ENCODE assay signal across 8 cellular contexts in the genomic region with DNA sequence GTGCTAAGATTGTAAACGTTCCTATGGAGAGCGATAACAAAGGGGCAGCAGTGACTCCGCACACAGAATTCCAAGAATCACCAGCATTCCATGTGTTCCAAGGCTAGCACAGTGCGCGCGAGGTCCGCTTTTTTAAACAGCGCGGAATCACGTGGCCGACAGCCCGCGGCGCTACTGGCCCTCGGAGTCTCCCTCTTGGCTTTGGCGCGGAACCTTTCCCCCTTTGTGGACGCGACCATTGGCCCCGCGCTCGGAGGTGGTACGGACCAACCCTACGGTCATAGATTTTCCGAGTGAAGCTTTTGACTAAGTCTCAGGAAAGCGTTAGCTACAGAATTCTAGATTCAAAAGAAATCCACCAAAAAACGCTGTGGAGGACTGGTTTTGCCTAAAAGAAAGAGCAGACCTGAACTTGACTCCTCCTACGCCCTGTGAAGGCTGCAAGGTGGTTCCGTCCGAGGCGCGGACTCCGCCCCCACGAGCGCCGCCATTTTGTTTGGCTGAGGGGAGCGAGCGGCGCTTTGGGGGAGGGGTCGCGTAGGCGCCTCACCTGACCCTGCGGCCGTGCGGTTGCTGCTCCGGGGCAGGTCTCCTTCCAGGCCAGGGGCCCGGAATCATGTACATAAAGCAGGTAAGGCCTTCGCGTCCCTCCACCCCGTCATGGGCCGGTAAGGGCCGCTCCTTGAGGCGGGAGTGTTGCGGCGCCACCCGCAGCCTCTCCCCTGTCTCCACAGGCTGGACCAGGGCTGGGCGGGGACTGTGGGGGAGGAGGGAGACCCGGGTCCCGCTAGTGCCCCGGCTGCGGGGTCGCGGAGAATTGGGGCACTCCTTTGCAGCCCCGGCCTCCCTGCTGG. TPM values are rescaled to one million over a fixed set of nuclear protein-coding genes. Genes with fewer than 3 reads are reported as not detected.
DNase-seq lines count a peak whose midpoint lies in the region; ATAC-seq and TF ChIP-seq lines count a peak whose summit lies in the region.

A gene (plus strand): TSS at position 495 of the 854 bp plus-strand sequence. CDS start 122 bp downstream, at position 617.

- peak; percentile 92 for ATAC-seq in GM19395 (IDR thresholded peaks at IDR 0.05; ENCODE audit: unreplicated experiment)
- peak; percentile 79 for ATAC-seq in HG03565 (IDR thresholded peaks at IDR 0.05; ENCODE audit: unreplicated experiment)

- no peak for TF ChIP-seq CTCF in C4-2B (conservative IDR thresholded peaks at IDR 0.05)
- TF ChIP-seq CTCF in dorsolateral prefrontal cortex (IDR thresholded peaks at IDR 0.05 in 54 of 56, conservative IDR thresholded peaks at IDR 0.05 in 2 of 56; ENCODE audit: low read depth in 1 of 56, partially characterized antibody in 56 of 56): peak in 27 of 56 donors; percentile 6 to 57 (median 20)
- no peak for TF ChIP-seq CTCF in liver (IDR thresholded peaks at IDR 0.05; ENCODE audit: low read depth, low read length, missing input control)

- intact Hi-C loops in activated CD4-positive, alpha-beta memory T cell treated with anti-CD3 and anti-CD28 coated beads for 36 hours (cut with micrococcal nuclease): loop anchor here (1.0 to 2.0 kb wide), 8 partner anchors 10 to 361 kb away; a partner anchor contains a TSS
- intact Hi-C loops in dorsolateral prefrontal cortex (cut with DNase I): loop anchor here (5.0 kb wide), 1 partner anchor 260 kb away; no protein-coding TSS in a partner anchor

- peaks cover 3 to 17% (median 8%) of the 10 kb centered on the region in 4 donors for H3K4me1 ChIP-seq in liver (ENCODE audit: control insufficient read depth in 4 of 4, insufficient read depth in 4 of 4, low read length in 3 of 4)

- DNase-seq in NCI-H774 (lab: John Stamatoyannopoulos, UW) (peak; percentile 85), dorsolateral prefrontal cortex (peak; percentile 89 to 95 (median 92))
- peak; percentile 94 for DNase-seq in activated CD4-positive, alpha-beta memory T cell treated with anti-CD3 and anti-CD28 coated beads for 36 hours
- DNase-seq in stimulated activated CD4-positive, alpha-beta T cell treated with anti-CD3 and anti-CD28 coated beads, Interleukin-4, amount 100 ng/mL, for 24 hours: peak; percentile 93

- WGBS in liver: under 1% methylated on average over 64 of the region's 64 CpGs

- peaks cover 0 to 2% (median 0%) of the 10 kb centered on the region in 4 donors for H3K36me3 ChIP-seq in liver (ENCODE audit: control insufficient read depth in 4 of 4, insufficient read depth in 3 of 4, low read depth in 1 of 4, low read length in 3 of 4)

- TF ChIP-seq RAD21 in liver (IDR thresholded peaks at IDR 0.05): no peak

- peak within 1 kb of the TSS; percentile 99 for H3K27ac ChIP-seq in C4-2B
- peak within 1 kb of the TSS; percentile 73 to 99 (median 94) for H3K27ac ChIP-seq in dorsolateral prefrontal cortex
- peak within 1 kb of the TSS; percentile 94 for H3K27ac ChIP-seq in liver (ENCODE audit: low read depth in 1 of 2, low read length in 2 of 2)

- peaks cover 43% of the 10 kb centered on the region for H3K4me1 Mint-ChIP-seq in activated CD4-positive, alpha-beta memory T cell treated with anti-CD3 and anti-CD28 coated beads for 36 hours (ENCODE audit: low read depth)

- peaks cover 25% of the 10 kb centered on the region for H3K36me3 Mint-ChIP-seq in activated CD4-positive, alpha-beta memory T cell treated with anti-CD3 and anti-CD28 coated beads for 36 hours

- CTCF ChIA-PET in activated CD4-positive, alpha-beta memory T cell treated with anti-CD3 and anti-CD28 coated beads for 36 hours (lab: Charles Lee): interaction anchor here (0.7 to 4.2 kb wide), 5 partner anchors 10 to 261 kb away, joined by 3 to 26 read pairs (median 5); a partner anchor contains a TSS

- no peaks in the 10 kb centered on the region for H3K9me3 Mint-ChIP-seq in activated CD4-positive, alpha-beta memory T cell treated with anti-CD3 and anti-CD28 coated beads for 36 hours

- peak within 1 kb of the TSS; percentile 64 to 100 (median 95) for H3K4me3 ChIP-seq in dorsolateral prefrontal cortex
- H3K4me3 ChIP-seq in liver (ENCODE audit: low read depth in 1 of 3, low read length in 3 of 3): peak within 1 kb of the TSS; percentile 78 to 97 (median 93)

- H3K27me3 ChIP-seq in dorsolateral prefrontal cortex (no peaks in the 10 kb centered on the region), liver (ENCODE audit: control insufficient read depth in 4 of 4, insufficient read depth in 4 of 4, low read length in 3 of 4) (no peaks in the 10 kb centered on the region)

- peak within 1 kb of the TSS; percentile 97 for H3K27ac Mint-ChIP-seq in activated CD4-positive, alpha-beta memory T cell treated with anti-CD3 and anti-CD28 coated beads for 36 hours

- POLR2A ChIA-PET in activated CD4-positive, alpha-beta memory T cell treated with anti-CD3 and anti-CD28 coated beads for 36 hours (lab: Charles Lee): interaction anchor here (1.3 kb wide), 1 partner anchor 13 kb away, joined by 3 read pairs; no protein-coding TSS in a partner anchor

- peak within 1 kb of the TSS; percentile 93 for H3K4me3 Mint-ChIP-seq in activated CD4-positive, alpha-beta memory T cell treated with anti-CD3 and anti-CD28 coated beads for 36 hours

- H3K27me3 Mint-ChIP-seq in activated CD4-positive, alpha-beta memory T cell treated with anti-CD3 and anti-CD28 coated beads for 36 hours: peaks cover 10% of the 10 kb centered on the region

- H3K9ac ChIP-seq in liver (ENCODE audit: low read depth in 1 of 2, low read length in 2 of 2): peak within 1 kb of the TSS; percentile 85 to 99

- H3K9me3 ChIP-seq in liver (ENCODE audit: control insufficient read depth in 4 of 4, low read length in 3 of 4): no peaks in the 10 kb centered on the region

TF ChIP-seq in liver, 16 proteins besides CTCF, POLR2A, EP300 and RAD21 (continues in another document):
- TF ChIP-seq JUND (IDR thresholded peaks at IDR 0.05) (peak; percentile 26 to 37), FOXA2 (IDR thresholded peaks at IDR 0.05) (no peak), EGR1 (IDR thresholded peaks at IDR 0.05; ENCODE audit: low read depth in 2 of 2) (peak; percentile 55 to 62), FOXA1 (IDR thresholded peaks at IDR 0.05) (no peak), HNF4G (IDR thresholded peaks at IDR 0.05) (no peak), TAF1 (conservative IDR thresholded peaks at IDR 0.05) (peak; percentile 13), YY1 (IDR thresholded peaks at IDR 0.05) (peak; percentile 99), GABPA (IDR thresholded peaks at IDR 0.05 in 1 of 2, conservative IDR thresholded peaks at IDR 0.05 in 1 of 2) (no peak), SP1 (IDR thresholded peaks at IDR 0.05) (peak; percentile 66), NR2F2 (IDR thresholded peaks at IDR 0.05) (peak; percentile 52), HNF4A (conservative IDR thresholded peaks at IDR 0.05) (peak; percentile 23 to 33), RXRA (IDR thresholded peaks at IDR 0.05) (peak; percentile 55 to 89)
- TF ChIP-seq, protein P1, sequence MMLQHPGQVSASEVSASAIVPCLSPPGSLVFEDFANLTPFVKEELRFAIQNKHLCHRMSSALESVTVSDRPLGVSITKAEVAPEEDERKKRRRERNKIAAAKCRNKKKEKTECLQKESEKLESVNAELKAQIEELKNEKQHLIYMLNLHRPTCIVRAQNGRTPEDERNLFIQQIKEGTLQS (IDR thresholded peaks at IDR 0.05): peak; percentile 52
- TF ChIP-seq, protein P2, sequence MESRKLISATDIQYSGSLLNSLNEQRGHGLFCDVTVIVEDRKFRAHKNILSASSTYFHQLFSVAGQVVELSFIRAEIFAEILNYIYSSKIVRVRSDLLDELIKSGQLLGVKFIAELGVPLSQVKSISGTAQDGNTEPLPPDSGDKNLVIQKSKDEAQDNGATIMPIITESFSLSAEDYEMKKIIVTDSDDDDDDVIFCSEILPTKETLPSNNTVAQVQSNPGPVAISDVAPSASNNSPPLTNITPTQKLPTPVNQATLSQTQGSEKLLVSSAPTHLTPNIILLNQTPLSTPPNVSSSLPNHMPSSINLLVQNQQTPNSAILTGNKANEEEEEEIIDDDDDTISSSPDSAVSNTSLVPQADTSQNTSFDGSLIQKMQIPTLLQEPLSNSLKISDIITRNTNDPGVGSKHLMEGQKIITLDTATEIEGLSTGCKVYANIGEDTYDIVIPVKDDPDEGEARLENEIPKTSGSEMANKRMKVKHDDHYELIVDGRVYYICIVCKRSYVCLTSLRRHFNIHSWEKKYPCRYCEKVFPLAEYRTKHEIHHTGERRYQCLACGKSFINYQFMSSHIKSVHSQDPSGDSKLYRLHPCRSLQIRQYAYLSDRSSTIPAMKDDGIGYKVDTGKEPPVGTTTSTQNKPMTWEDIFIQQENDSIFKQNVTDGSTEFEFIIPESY (IDR thresholded peaks at IDR 0.05): peak; percentile 30
- TF ChIP-seq, protein P3, sequence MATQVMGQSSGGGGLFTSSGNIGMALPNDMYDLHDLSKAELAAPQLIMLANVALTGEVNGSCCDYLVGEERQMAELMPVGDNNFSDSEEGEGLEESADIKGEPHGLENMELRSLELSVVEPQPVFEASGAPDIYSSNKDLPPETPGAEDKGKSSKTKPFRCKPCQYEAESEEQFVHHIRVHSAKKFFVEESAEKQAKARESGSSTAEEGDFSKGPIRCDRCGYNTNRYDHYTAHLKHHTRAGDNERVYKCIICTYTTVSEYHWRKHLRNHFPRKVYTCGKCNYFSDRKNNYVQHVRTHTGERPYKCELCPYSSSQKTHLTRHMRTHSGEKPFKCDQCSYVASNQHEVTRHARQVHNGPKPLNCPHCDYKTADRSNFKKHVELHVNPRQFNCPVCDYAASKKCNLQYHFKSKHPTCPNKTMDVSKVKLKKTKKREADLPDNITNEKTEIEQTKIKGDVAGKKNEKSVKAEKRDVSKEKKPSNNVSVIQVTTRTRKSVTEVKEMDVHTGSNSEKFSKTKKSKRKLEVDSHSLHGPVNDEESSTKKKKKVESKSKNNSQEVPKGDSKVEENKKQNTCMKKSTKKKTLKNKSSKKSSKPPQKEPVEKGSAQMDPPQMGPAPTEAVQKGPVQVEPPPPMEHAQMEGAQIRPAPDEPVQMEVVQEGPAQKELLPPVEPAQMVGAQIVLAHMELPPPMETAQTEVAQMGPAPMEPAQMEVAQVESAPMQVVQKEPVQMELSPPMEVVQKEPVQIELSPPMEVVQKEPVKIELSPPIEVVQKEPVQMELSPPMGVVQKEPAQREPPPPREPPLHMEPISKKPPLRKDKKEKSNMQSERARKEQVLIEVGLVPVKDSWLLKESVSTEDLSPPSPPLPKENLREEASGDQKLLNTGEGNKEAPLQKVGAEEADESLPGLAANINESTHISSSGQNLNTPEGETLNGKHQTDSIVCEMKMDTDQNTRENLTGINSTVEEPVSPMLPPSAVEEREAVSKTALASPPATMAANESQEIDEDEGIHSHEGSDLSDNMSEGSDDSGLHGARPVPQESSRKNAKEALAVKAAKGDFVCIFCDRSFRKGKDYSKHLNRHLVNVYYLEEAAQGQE (IDR thresholded peaks at IDR 0.05): peak; percentile 17

RNA-seq across cellular contexts. Expression of the gene that starts here (rescaled TPM):
- 10 to 100 TPM; 89.5 to 92.2 TPM for total RNA-seq in activated CD4-positive, alpha-beta memory T cell treated with anti-CD3 and anti-CD28 coated beads for 36 hours
- total RNA-seq in dorsolateral prefrontal cortex: 10 to 100 TPM; 20.5 to 34.2 (median 26.0) TPM
- 10 to 100 TPM; 13.1 to 26.4 TPM for total RNA-seq in liver
- 10 to 100 TPM in 1 of 2 donors, 1 to 10 TPM in 1; 7.2 to 23.0 TPM for polyA plus RNA-seq in liver

Comparison
In these comparisons a context has a peak if more than half of its experiments do, and no peak if none do; other contexts are left out.
1. Peak in every context shown above with its lines: DNase-seq, ATAC-seq, H3K4me3 ChIP-seq and H3K27ac ChIP-seq.